In genomic region chr17:42247734-42248133, GRCh38 we compare ENCODE assay signal across 10 cellular contexts. TPM values are rescaled to one million over a fixed set of nuclear protein-coding genes. Genes with fewer than 3 reads are reported as not detected.
A peak's percentile ranks its signal among the peaks of the same experiment; 100 is the strongest.
DNase-seq lines count a peak whose midpoint lies in the region; ATAC-seq lines count a peak whose summit lies in the region.
"Had no signal": no experiment of that assay in that cellular context is flagged by ENCODE, and none has a peak within 500 bp of the region (broad histone marks: within the 10 kb centered on the region; RNA-seq: fewer than 3 reads in every experiment).

No MANE protein-coding gene starts in this region.

- peaks cover 14% of the 10 kb centered on the region for H3K36me3 Mint-ChIP-seq in T-helper 1 cell treated with Interleukin-12 subunit alpha and Interleukin-12 subunit beta and Interleukin-4 antibody, amounts not matched to agents 30 μg/mL and 1 μg/mL, for 36 hours (ENCODE audit: low read depth)
- H3K36me3 Mint-ChIP-seq in T-cell = peaks cover 8% of the 10 kb centered on the region

- ATAC-seq in T-cell (replicated peaks in 1 of 4) (no peak), GM21515 (IDR thresholded peaks at IDR 0.05; ENCODE audit: unreplicated experiment) (no peak), HG03280 (IDR thresholded peaks at IDR 0.05; ENCODE audit: unreplicated experiment) (no peak)
- no peak for ATAC-seq in stimulated activated naive CD8-positive, alpha-beta T cell treated with anti-CD3 and anti-CD28 coated beads, Interleukin-15, amount 100 ng/mL, for 72 hours

- CTCF ChIA-PET in T-cell (lab: Charles Lee) = interaction anchor here in 1 of 2 donors (0.6 to 3.6 kb wide), 7 partner anchors 18 to 258 kb away, joined by 3 to 25 read pairs (median 8); partner anchors contain the start of gene STAT5B

- H3K4me3 Mint-ChIP-seq in T-helper 1 cell treated with Interleukin-12 subunit alpha and Interleukin-12 subunit beta and Interleukin-4 antibody, amounts not matched to agents 30 μg/mL and 1 μg/mL, for 36 hours = peak overlapping the region; percentile 91
- H3K4me3 Mint-ChIP-seq in T-cell = peak overlapping the region in 2 of 3 donors; percentile 76 to 81
- H3K4me3 Mint-ChIP-seq in stimulated activated naive CD8-positive, alpha-beta T cell treated with anti-CD3 and anti-CD28 coated beads, Interleukin-15, amount 100 ng/mL, for 72 hours = peak overlapping the region; percentile 88 to 96

- DNase-seq in T-helper 1 cell (no peak), T-cell (no peak), fibroblast of the conjunctiva (ENCODE audit: low read depth) (peak; percentile 42), COLO829 (ENCODE audit: low spot score) (no peak)
- no peak for DNase-seq in stimulated activated naive CD8-positive, alpha-beta T cell treated with anti-CD3 and anti-CD28 coated beads, Interleukin-15, amount 100 ng/mL, for 72 hours
- DNase-seq: kidney glomerular epithelial cell, NCI-H187 had no signal

- H3K27ac Mint-ChIP-seq in T-helper 1 cell treated with Interleukin-12 subunit alpha and Interleukin-12 subunit beta and Interleukin-4 antibody, amounts not matched to agents 30 μg/mL and 1 μg/mL, for 36 hours = peak overlapping the region; percentile 99
- H3K27ac Mint-ChIP-seq in T-cell = peak overlapping the region; percentile 97 to 99
- H3K27ac Mint-ChIP-seq in stimulated activated naive CD8-positive, alpha-beta T cell treated with anti-CD3 and anti-CD28 coated beads, Interleukin-15, amount 100 ng/mL, for 72 hours = peak overlapping the region; percentile 85 to 98

- H3K9me3 Mint-ChIP-seq in T-helper 1 cell treated with Interleukin-12 subunit alpha and Interleukin-12 subunit beta and Interleukin-4 antibody, amounts not matched to agents 30 μg/mL and 1 μg/mL, for 36 hours = no peaks in the 10 kb centered on the region
- H3K9me3 Mint-ChIP-seq in T-cell = no peaks in the 10 kb centered on the region
- H3K9me3 Mint-ChIP-seq in stimulated activated naive CD8-positive, alpha-beta T cell treated with anti-CD3 and anti-CD28 coated beads, Interleukin-15, amount 100 ng/mL, for 72 hours = no peaks in the 10 kb centered on the region

- no peaks in the 10 kb centered on the region for H3K27me3 Mint-ChIP-seq in T-helper 1 cell treated with Interleukin-12 subunit alpha and Interleukin-12 subunit beta and Interleukin-4 antibody, amounts not matched to agents 30 μg/mL and 1 μg/mL, for 36 hours (ENCODE audit: low read depth)
- no peaks in the 10 kb centered on the region for H3K27me3 Mint-ChIP-seq in T-cell
- H3K27me3 Mint-ChIP-seq in stimulated activated naive CD8-positive, alpha-beta T cell treated with anti-CD3 and anti-CD28 coated beads, Interleukin-15, amount 100 ng/mL, for 72 hours = no peaks in the 10 kb centered on the region

- peaks cover 50% of the 10 kb centered on the region for H3K4me1 Mint-ChIP-seq in T-helper 1 cell treated with Interleukin-12 subunit alpha and Interleukin-12 subunit beta and Interleukin-4 antibody, amounts not matched to agents 30 μg/mL and 1 μg/mL, for 36 hours (ENCODE audit: low read depth)
- peaks cover 69 to 77% (median 74%) of the 10 kb centered on the region in 3 donors for H3K4me1 Mint-ChIP-seq in T-cell
- peaks cover 62% of the 10 kb centered on the region for H3K4me1 Mint-ChIP-seq in stimulated activated naive CD8-positive, alpha-beta T cell treated with anti-CD3 and anti-CD28 coated beads, Interleukin-15, amount 100 ng/mL, for 72 hours

- POLR2A ChIA-PET in T-cell (lab: Charles Lee) = interaction anchor here (0.5 to 4.7 kb wide), 13 partner anchors 11 to 1113 kb away, joined by 3 to 147 read pairs (median 4); partner anchors contain the start of genes STAT5A (in 1 of the 2) and STAT5B (in 1 of the 2)

RNA-seq across cellular contexts. Expression of gene STAT5B, which starts 28.5 kb away (rescaled TPM):
- 100 to 1,000 TPM; 178 to 205 (median 186) TPM for total RNA-seq in T-cell

RNA-seq across cellular contexts. Expression of gene STAT5A, which starts 40.6 kb away (rescaled TPM):
- 100 to 1,000 TPM; 141 to 160 (median 147) TPM for total RNA-seq in T-cell

RNA-seq across cellular contexts. Expression of gene GHDC, which starts 53.4 kb away (rescaled TPM):
- total RNA-seq in T-cell = 10 to 100 TPM; 15.8 to 26.2 (median 22.5) TPM
